Comparison of ENCODE assay signal across 8 cellular contexts in genomic region chr11:75240381-75241035, GRCh38. TPM values are rescaled to one million over a fixed set of nuclear protein-coding genes. Genes with fewer than 3 reads are reported as not detected.
DNase-seq lines count a peak whose midpoint lies in the region; ATAC-seq and TF ChIP-seq lines count a peak whose summit lies in the region.

A gene with protein sequence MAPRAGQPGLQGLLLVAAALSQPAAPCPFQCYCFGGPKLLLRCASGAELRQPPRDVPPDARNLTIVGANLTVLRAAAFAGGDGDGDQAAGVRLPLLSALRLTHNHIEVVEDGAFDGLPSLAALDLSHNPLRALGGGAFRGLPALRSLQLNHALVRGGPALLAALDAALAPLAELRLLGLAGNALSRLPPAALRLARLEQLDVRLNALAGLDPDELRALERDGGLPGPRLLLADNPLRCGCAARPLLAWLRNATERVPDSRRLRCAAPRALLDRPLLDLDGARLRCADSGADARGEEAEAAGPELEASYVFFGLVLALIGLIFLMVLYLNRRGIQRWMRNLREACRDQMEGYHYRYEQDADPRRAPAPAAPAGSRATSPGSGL (plus strand): TSS chr11:75240774. CDS start chr11:75241050, 276 bp downstream.

- no peaks in the 10 kb centered on the region for H3K9me3 ChIP-seq in left ventricle myocardium inferior (replicated peaks)

- intact Hi-C loops in left ventricle myocardium inferior (cut with micrococcal nuclease): loop anchor here (10.0 kb wide), 1 partner anchor 216 kb away; no protein-coding TSS in a partner anchor
- intact Hi-C loops in sciatic nerve (cut with DNase I): loop anchor here (10.0 kb wide), 3 partner anchors 96 to 306 kb away; no protein-coding TSS in a partner anchor

- peaks cover 89% of the 10 kb centered on the region for H3K27me3 ChIP-seq in left ventricle myocardium inferior (ENCODE audit: low read depth)

- H3K36me3 ChIP-seq in left ventricle myocardium inferior: no peaks in the 10 kb centered on the region

- no peak for TF ChIP-seq CTCF in left ventricle myocardium inferior (IDR thresholded peaks at IDR 0.05; ENCODE audit: borderline replicate concordance)

- H3K4me3 ChIP-seq in left ventricle myocardium inferior: peak within 1 kb of the TSS; percentile 61

- H3K27ac ChIP-seq in left ventricle myocardium inferior (replicated peaks): no peak within 1 kb of the TSS

- ATAC-seq in sciatic nerve (peak; percentile 23), HG02571 (IDR thresholded peaks at IDR 0.05; ENCODE audit: unreplicated experiment) (no peak), GM19351 (IDR thresholded peaks at IDR 0.05; ENCODE audit: unreplicated experiment) (no peak)

- H3K4me1 ChIP-seq in left ventricle myocardium inferior: peaks cover 19% of the 10 kb centered on the region

- DNase-seq in NCI-H82 (lab: John Stamatoyannopoulos, UW) (peak; percentile 58), NCI-H82 treated with DMSO at 0.1 percent for 48 hours (lab: John Stamatoyannopoulos, UW; ENCODE audit: unreplicated experiment) (no peak), left ventricle myocardium inferior (no peak), sciatic nerve (ENCODE audit: low spot score) (peak; percentile 68), T-helper 9 cell (no peak)
- DNase-seq in activated CD8-positive, alpha-beta memory T cell treated with anti-CD3 and anti-CD28 coated beads, Interleukin-2, amount 50 U/mL, for 4 hours: peak; percentile 42

RNA-seq across cellular contexts. Expression of the gene that starts here (rescaled TPM):
- 0.16 TPM for total RNA-seq in left ventricle myocardium inferior
- total RNA-seq in sciatic nerve: 0.31 TPM

Comparison
In these comparisons a context has a peak if more than half of its experiments do, and no peak if none do; other contexts are left out.
1. DNase-seq: peak in NCI-H82 (single experiment) and activated CD8-positive, alpha-beta memory T cell treated with anti-CD3 and anti-CD28 coated beads, Interleukin-2, amount 50 U/mL, for 4 hours (single experiment); none in NCI-H82 treated with DMSO at 0.1 percent for 48 hours (single experiment), left ventricle myocardium inferior (single experiment) and T-helper 9 cell (single experiment).
2. Peak in DNase-seq and ATAC-seq in sciatic nerve; RNA of the gene not detected or under 1 TPM.